In genomic region chr14:103662029-103662428, GRCh38 we compare ENCODE assay signal across 22 cellular contexts. TPM values are rescaled to one million over a fixed set of nuclear protein-coding genes. Genes with fewer than 3 reads are reported as not detected.
DNase-seq lines count a peak whose midpoint lies in the region; ATAC-seq and TF ChIP-seq lines count a peak whose summit lies in the region.
"Had no signal": no experiment of that assay in that cellular context is flagged by ENCODE, and none has a peak within 500 bp of the region (broad histone marks: within the 10 kb centered on the region; RNA-seq: fewer than 3 reads in every experiment).

No MANE protein-coding gene starts in this region.

- H3K4me1 ChIP-seq in RWPE2 (ENCODE audit: insufficient read depth, poor library complexity, severe bottlenecking) (no peaks in the 10 kb centered on the region), hepatocyte (ENCODE audit: insufficient read depth) (no peaks in the 10 kb centered on the region)

- in situ Hi-C loops in KBM-7 (cut with MboI; ENCODE audit: low pct_unique_long_range_greater_than_20kb, low sequenced_read_pairs) = no loop called here

- peak; percentile 13; the same call in 1 of the 3 replicates for ATAC-seq in RWPE2 (ENCODE audit: low read depth)
- ATAC-seq: Panc1 had no signal

- no peak overlapping the region for H3K4me3 Mint-ChIP-seq in activated T-cell treated with anti-CD3 and anti-CD28 coated beads, Interleukin-2, amount 50 U/mL, for 24 hours
- no peak overlapping the region for H3K4me3 Mint-ChIP-seq in endothelial cell (ENCODE audit: unreplicated experiment)
- H3K4me3 Mint-ChIP-seq: CD4-positive, alpha-beta T cell had no signal

- peak overlapping the region; percentile 20 for H3K27ac Mint-ChIP-seq in activated T-cell treated with anti-CD3 and anti-CD28 coated beads, Interleukin-2, amount 50 U/mL, for 24 hours
- peak overlapping the region; percentile 57 for H3K27ac Mint-ChIP-seq in endothelial cell (ENCODE audit: unreplicated experiment)
- H3K27ac Mint-ChIP-seq: CD4-positive, alpha-beta T cell had no signal

- H3K36me3 ChIP-seq in RWPE2 (ENCODE audit: low read depth) (peaks cover 90% of the 10 kb centered on the region), hepatocyte (replicated peaks; ENCODE audit: insufficient read depth, low read depth) (peaks cover 4% of the 10 kb centered on the region)

- H3K9me2 ChIP-seq in hepatocyte (replicated peaks; ENCODE audit: insufficient read depth) = no peaks in the 10 kb centered on the region

- H4K20me1 ChIP-seq in hepatocyte (ENCODE audit: insufficient read depth, poor library complexity, severe bottlenecking) = peaks cover 5% of the 10 kb centered on the region

- no peaks in the 10 kb centered on the region for H3K4me1 Mint-ChIP-seq in activated T-cell treated with anti-CD3 and anti-CD28 coated beads, Interleukin-2, amount 50 U/mL, for 24 hours (ENCODE audit: low read depth)
- no peaks in the 10 kb centered on the region for H3K4me1 Mint-ChIP-seq in endothelial cell (ENCODE audit: unreplicated experiment)

- TF ChIP-seq CTCF in RWPE2 (IDR thresholded peaks at IDR 0.05; ENCODE audit: poor library complexity, severe bottlenecking) = no peak
- no peak for TF ChIP-seq CTCF in endothelial cell (IDR thresholded peaks at IDR 0.05; ENCODE audit: unreplicated experiment)
- TF ChIP-seq CTCF in hepatocyte (IDR thresholded peaks at IDR 0.05; ENCODE audit: poor library complexity) = no peak

- H3K79me2 ChIP-seq in hepatocyte = peaks cover 21% of the 10 kb centered on the region

- H3K9me3 ChIP-seq in RWPE2 (ENCODE audit: severe bottlenecking) = no peaks in the 10 kb centered on the region
- H3K9me3 ChIP-seq in hepatocyte (ENCODE audit: low read depth) = no peaks in the 10 kb centered on the region
- H3K9me3 ChIP-seq: BLaER1 treated with 17β-estradiol and CSF1 and Interleukin-3, amounts not matched to agents 10 nM and 100 nM had no signal

- DNase-seq in activated T-cell treated with anti-CD3 and anti-CD28 coated beads, Interleukin-2, amount 50 U/mL, for 24 hours = no peak
- DNase-seq in activated T-cell treated with anti-CD3 and anti-CD28 coated beads, Interleukin-2, amount 50 U/mL, for 48 hours = no peak
- DNase-seq in RWPE2 (ENCODE audit: low spot score) (no peak), endothelial cell (ENCODE audit: low spot score) (no peak), KBM-7 (no peak), NCI-H526 treated with DMSO at 0.1 percent for 48 hours (lab: John Stamatoyannopoulos, UW) (no peak), hepatocyte (ENCODE audit: low spot score) (no peak)
- no peak for DNase-seq in stimulated activated naive CD4-positive, alpha-beta T cell (lab: John Stamatoyannopoulos, UW)
- DNase-seq: AML-193; CD4-positive, alpha-beta T cell; H7; MM.1S; NCI-H1694; NCI-H2029 treated with DMSO at 0.1 percent for 48 hours; NCI-H446 treated with DMSO at 0.1 percent for 48 hours; NCI-H526; SIG-M5 had no signal

- no peaks in the 10 kb centered on the region for H3K27me3 ChIP-seq in RWPE2 (ENCODE audit: insufficient read depth, poor library complexity, severe bottlenecking)
- no peaks in the 10 kb centered on the region for H3K27me3 ChIP-seq in hepatocyte
- H3K27me3 ChIP-seq: BLaER1 treated with 17β-estradiol and CSF1 and Interleukin-3, amounts not matched to agents 10 nM and 100 nM had no signal

- H2AFZ ChIP-seq in hepatocyte = no peak overlapping the region

- H3K4me3 ChIP-seq in RWPE2 (ENCODE audit: severe bottlenecking) (no peak overlapping the region), hepatocyte (no peak overlapping the region)
- H3K4me3 ChIP-seq: BLaER1 treated with 17β-estradiol and CSF1 and Interleukin-3, amounts not matched to agents 10 nM and 100 nM; SK-N-MC had no signal

- no peaks in the 10 kb centered on the region for H3K27me3 Mint-ChIP-seq in activated T-cell treated with anti-CD3 and anti-CD28 coated beads, Interleukin-2, amount 50 U/mL, for 24 hours
- peaks cover 1% of the 10 kb centered on the region for H3K27me3 Mint-ChIP-seq in endothelial cell (ENCODE audit: unreplicated experiment)
- H3K27me3 Mint-ChIP-seq: CD4-positive, alpha-beta T cell had no signal

- H3K36me3 Mint-ChIP-seq in activated T-cell treated with anti-CD3 and anti-CD28 coated beads, Interleukin-2, amount 50 U/mL, for 24 hours (ENCODE audit: low read depth) = peaks cover 78% of the 10 kb centered on the region
- peaks cover 26% of the 10 kb centered on the region for H3K36me3 Mint-ChIP-seq in endothelial cell (ENCODE audit: low read depth, unreplicated experiment)

- H3K9me3 Mint-ChIP-seq in activated T-cell treated with anti-CD3 and anti-CD28 coated beads, Interleukin-2, amount 50 U/mL, for 24 hours = no peaks in the 10 kb centered on the region
- no peaks in the 10 kb centered on the region for H3K9me3 Mint-ChIP-seq in endothelial cell (ENCODE audit: unreplicated experiment)
- H3K9me3 Mint-ChIP-seq: CD4-positive, alpha-beta T cell had no signal

- 95% methylated on average over 10 of the region's 10 CpGs for WGBS in hepatocyte (ENCODE audit: low lambda C conversion rate, missing lambda C conversion rate)

- no peak overlapping the region for H3K4me2 ChIP-seq in hepatocyte
- H3K4me2 ChIP-seq: BLaER1 treated with 17β-estradiol and CSF1 and Interleukin-3, amounts not matched to agents 10 nM and 100 nM; KMS-11 had no signal

- no peak overlapping the region for H3K27ac ChIP-seq in RWPE2 (ENCODE audit: poor library complexity, severe bottlenecking)
- no peak overlapping the region for H3K27ac ChIP-seq in hepatocyte
- H3K27ac ChIP-seq: 22Rv1; BLaER1 treated with 17β-estradiol and CSF1 and Interleukin-3, amounts not matched to agents 10 nM and 100 nM; KMS-11; SK-N-MC had no signal

RNA-seq across cellular contexts. Expression of gene KLC1, which starts 33.0 kb away (rescaled TPM):
- 220 TPM for total RNA-seq in endothelial cell (ENCODE audit: unreplicated experiment)
- total RNA-seq in hepatocyte = 115 and 122 TPM in 2 replicates
- polyA plus RNA-seq in hepatocyte = 95.4 and 130 TPM in 2 replicates

RNA-seq across cellular contexts. Expression of gene XRCC3, which starts 53.2 kb away (rescaled TPM):
- 10.2 TPM for total RNA-seq in endothelial cell (ENCODE audit: unreplicated experiment)
- total RNA-seq in hepatocyte = 7.1 and 9.1 TPM in 2 replicates
- polyA plus RNA-seq in hepatocyte = 7.7 and 8.2 TPM in 2 replicates

RNA-seq across cellular contexts. Expression of gene ZFYVE21, which starts 53.6 kb away (rescaled TPM):
- total RNA-seq in endothelial cell (ENCODE audit: unreplicated experiment) (48.1 TPM), hepatocyte (39.4 and 59.2 TPM in 2 replicates)
- polyA plus RNA-seq in hepatocyte = 51.3 and 55.2 TPM in 2 replicates
